20 cellular contexts compared by ENCODE assay signal in the genomic region with DNA sequence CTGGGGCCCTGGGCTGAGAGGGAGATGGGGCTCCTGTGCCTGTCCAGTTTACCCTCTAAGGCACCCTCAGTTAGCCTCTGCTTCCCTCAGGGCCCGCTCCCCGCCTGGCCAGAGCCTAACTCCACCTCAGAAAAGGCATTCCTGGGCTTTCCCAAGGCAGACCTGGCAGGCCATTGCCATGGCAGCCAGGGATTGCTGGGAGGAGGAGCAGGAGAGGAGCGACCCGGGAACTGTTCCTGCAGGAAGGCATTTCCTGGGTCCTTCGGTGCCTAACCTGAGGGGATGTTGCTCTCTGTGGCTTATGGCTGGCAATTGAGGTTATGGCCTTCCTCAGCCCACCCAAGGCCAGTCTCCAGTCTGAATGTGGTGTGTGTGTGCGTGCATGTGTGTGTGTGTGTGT.
"Had no signal": no experiment of that assay in that cellular context is flagged by ENCODE, and none has a peak within 500 bp of the region (broad histone marks: within the 10 kb centered on the region; RNA-seq: fewer than 3 reads in every experiment).

No MANE protein-coding gene starts in this region.

- H3K27ac Mint-ChIP-seq: activated naive CD4-positive, alpha-beta T cell treated with anti-CD3 and anti-CD28 coated beads, Interleukin-2, amount 50 U/mL, for 72 hours; naive thymus-derived CD4-positive, alpha-beta T cell had no signal

- H3K36me3 ChIP-seq: suprapubic skin, upper lobe of left lung had no signal

- H3K36me3 Mint-ChIP-seq: activated naive CD4-positive, alpha-beta T cell treated with anti-CD3 and anti-CD28 coated beads, Interleukin-2, amount 50 U/mL, for 72 hours; naive thymus-derived CD4-positive, alpha-beta T cell had no signal

- ATAC-seq: activated naive CD4-positive, alpha-beta T cell treated with anti-CD3 and anti-CD28 coated beads, Interleukin-2, amount 50 U/mL, for 72 hours; activated T-cell treated with anti-CD3 and anti-CD28 coated beads, Interleukin-2, amount 50 U/mL, for 4 hours; body of pancreas; esophagus mucosa; left ventricle myocardium superior; naive thymus-derived CD4-positive, alpha-beta T cell; psoas muscle; stimulated activated naive CD8-positive, alpha-beta T cell treated with anti-CD3 and anti-CD28 coated beads, Interleukin-15, Interleukin-2, amounts not matched to agents 100 U/mL and 50 U/mL, for 24 hours had no signal

- H3K9me3 Mint-ChIP-seq: activated naive CD4-positive, alpha-beta T cell treated with anti-CD3 and anti-CD28 coated beads, Interleukin-2, amount 50 U/mL, for 72 hours; activated T-cell treated with anti-CD3 and anti-CD28 coated beads, Interleukin-2, amount 50 U/mL, for 4 hours had no signal

- FAIRE-seq: endometrium, islet of Langerhans had no signal

- DNase-seq: activated CD4-positive, alpha-beta T cell treated with anti-CD3 and anti-CD28 coated beads for 1 hour; activated CD4-positive, alpha-beta T cell treated with anti-CD3 and anti-CD28 coated beads, Interleukin-2, amount 50 U/mL, for 48 hours; activated effector memory CD4-positive, alpha-beta T cell treated with anti-CD3 and anti-CD28 coated beads, Interleukin-2, amount 50 U/mL, for 16 hours; activated T-cell treated with anti-CD3 and anti-CD28 coated beads, Interleukin-2, amount 50 U/mL, for 4 hours; amniotic stem cell; body of pancreas; dermis blood vessel endothelial cell; foreskin fibroblast; left ventricle myocardium superior; naive thymus-derived CD4-positive, alpha-beta T cell; nucleus accumbens; psoas muscle; stimulated activated CD4-positive, alpha-beta T cell treated with anti-CD3 and anti-CD28 coated beads, Interleukin-2, amount 100 ng/mL, for 48 hours; stimulated activated naive CD8-positive, alpha-beta T cell treated with anti-CD3 and anti-CD28 coated beads, Interleukin-15, Interleukin-2, amounts not matched to agents 100 U/mL and 50 U/mL, for 24 hours had no signal

- H3K27ac ChIP-seq: body of pancreas, psoas muscle, suprapubic skin, upper lobe of left lung had no signal

- H3K4me3 Mint-ChIP-seq: activated T-cell treated with anti-CD3 and anti-CD28 coated beads, Interleukin-2, amount 50 U/mL, for 4 hours; naive thymus-derived CD4-positive, alpha-beta T cell had no signal

- H3K4me1 Mint-ChIP-seq: naive thymus-derived CD4-positive, alpha-beta T cell had no signal

- H3K9me3 ChIP-seq: body of pancreas, psoas muscle, suprapubic skin, upper lobe of left lung had no signal

- H3K4me1 ChIP-seq: body of pancreas, psoas muscle, upper lobe of left lung had no signal

- H3K4me3 ChIP-seq: body of pancreas, psoas muscle, suprapubic skin, upper lobe of left lung had no signal

- H3K27me3 ChIP-seq: body of pancreas, suprapubic skin, upper lobe of left lung had no signal
